In genomic region chr12:6778571-6779550, GRCh38 we compare ENCODE assay signal across 8 cellular contexts. TPM values are rescaled to one million over a fixed set of nuclear protein-coding genes. Genes with fewer than 3 reads are reported as not detected.
DNase-seq lines count a peak whose midpoint lies in the region; ATAC-seq and TF ChIP-seq lines count a peak whose summit lies in the region.

No MANE protein-coding gene starts in this region.

- DNase-seq in Calu3 = peak; percentile 96
- DNase-seq in Kasumi-1 (lab: John Stamatoyannopoulos, UW) = peak; percentile 55 to 67
- DNase-seq in Peyer's patch = peak; percentile 91 to 97 (median 96)
- DNase-seq in activated T-cell treated with anti-CD3 and anti-CD28 coated beads, Interleukin-2, amount 50 U/mL, for 72 hours = peak; percentile 92
- DNase-seq in esophagus squamous epithelium (lab: John Stamatoyannopoulos, UW) = peak; percentile 63
- DNase-seq in myocyte (ENCODE audit: low read depth) = peak; percentile 95
- peak; percentile 79 for DNase-seq in stimulated activated CD8-positive, alpha-beta memory T cell treated with anti-CD3 and anti-CD28 coated beads, Interleukin-7, amount 100 ng/mL, for 24 hours (ENCODE audit: low read depth)

- H3K9me3 ChIP-seq in Peyer's patch (no peaks in the 10 kb centered on the region), esophagus squamous epithelium (no peaks in the 10 kb centered on the region)

- H3K27me3 Mint-ChIP-seq in Calu3 (ENCODE audit: unreplicated experiment) = peaks cover 67% of the 10 kb centered on the region
- no peaks in the 10 kb centered on the region for H3K27me3 Mint-ChIP-seq in activated T-cell treated with anti-CD3 and anti-CD28 coated beads, Interleukin-2, amount 50 U/mL, for 72 hours (ENCODE audit: low read depth)

- BruUV-seq in Calu3 (replicated peaks; lab: Mats Ljungman, UMichigan) = no TSS peak

- ATAC-seq in GM21528 (IDR thresholded peaks at IDR 0.05; ENCODE audit: low FRiP score, unreplicated experiment) = peak; percentile 80
- peak; percentile 77 to 80 for ATAC-seq in activated T-cell treated with anti-CD3 and anti-CD28 coated beads, Interleukin-2, amount 50 U/mL, for 72 hours (replicated peaks in 1 of 2)

- no peak overlapping the region for H3K27ac Mint-ChIP-seq in Calu3 (ENCODE audit: unreplicated experiment)
- H3K27ac Mint-ChIP-seq in activated T-cell treated with anti-CD3 and anti-CD28 coated beads, Interleukin-2, amount 50 U/mL, for 72 hours = peak overlapping the region; percentile 42

- CTCF ChIA-PET in Calu3 (lab: Charles Lee) = interaction anchor here (0.8 to 1.1 kb wide), 4 partner anchors 13 to 79 kb away, joined by 3 to 8 read pairs (median 4); partner anchors contain the start of genes MLF2 and PTMS

- TF ChIP-seq POLR2A in Peyer's patch (IDR thresholded peaks at IDR 0.05) (peak; percentile 24 to 48), esophagus squamous epithelium (IDR thresholded peaks at IDR 0.05) (no peak)

- H3K36me3 Mint-ChIP-seq in Calu3 (ENCODE audit: insufficient read depth, unreplicated experiment) = no peaks in the 10 kb centered on the region
- peaks cover 15 to 22% of the 10 kb centered on the region in 2 donors for H3K36me3 Mint-ChIP-seq in activated T-cell treated with anti-CD3 and anti-CD28 coated beads, Interleukin-2, amount 50 U/mL, for 72 hours (ENCODE audit: insufficient read depth in 2 of 2)

- peak overlapping the region; percentile 27 to 51 (median 43) for H3K4me3 ChIP-seq in Peyer's patch
- H3K4me3 ChIP-seq in esophagus squamous epithelium = peak overlapping the region; percentile 21 to 65 (median 46)

- TF ChIP-seq CTCF in Calu3 (IDR thresholded peaks at IDR 0.05; ENCODE audit: unreplicated experiment) = peak; percentile 91
- peak; percentile 91 to 99 (median 96) for TF ChIP-seq CTCF in Peyer's patch (IDR thresholded peaks at IDR 0.05)
- TF ChIP-seq CTCF in esophagus squamous epithelium (IDR thresholded peaks at IDR 0.05) = peak; percentile 84 to 97 (median 96)

- H3K36me3 ChIP-seq in Peyer's patch (no peaks in the 10 kb centered on the region), esophagus squamous epithelium (no peaks in the 10 kb centered on the region)

- H3K27ac ChIP-seq in Peyer's patch (peak overlapping the region; percentile 40 to 70 (median 60)), esophagus squamous epithelium (peak overlapping the region; percentile 44 to 80 (median 73))

- intact Hi-C loops in Calu3 (cut with micrococcal nuclease; ENCODE audit: unreplicated experiment) (loop anchor here (1.0 to 2.0 kb wide), 2 partner anchors 26 to 44 kb away; partner anchors contain the start of gene MLF2), esophagus squamous epithelium (cut with DNase I) (no loop called here)

- H3K4me1 ChIP-seq in Peyer's patch (peaks cover 0 to 27% (median 6%) of the 10 kb centered on the region in 4 donors), esophagus squamous epithelium (peaks cover 9 to 26% (median 14%) of the 10 kb centered on the region in 3 donors)

- peaks cover 35% of the 10 kb centered on the region for H3K4me1 Mint-ChIP-seq in Calu3 (ENCODE audit: low read depth, unreplicated experiment)
- H3K4me1 Mint-ChIP-seq in activated T-cell treated with anti-CD3 and anti-CD28 coated beads, Interleukin-2, amount 50 U/mL, for 72 hours (ENCODE audit: low read depth) = peaks cover 92% of the 10 kb centered on the region

- peak overlapping the region; percentile 70 for H3K4me3 Mint-ChIP-seq in Calu3 (ENCODE audit: low read depth, unreplicated experiment)
- peak overlapping the region; percentile 74 to 92 for H3K4me3 Mint-ChIP-seq in activated T-cell treated with anti-CD3 and anti-CD28 coated beads, Interleukin-2, amount 50 U/mL, for 72 hours

- H3K27me3 ChIP-seq in Peyer's patch (no peaks in the 10 kb centered on the region), esophagus squamous epithelium (peaks cover 0 to 3% (median 0%) of the 10 kb centered on the region in 4 donors)

- WGBS in esophagus squamous epithelium, 2 donors = 3 to 8% methylated on average over 19 to 27 of the region's 35 CpGs

- H3K9me3 Mint-ChIP-seq in Calu3 (ENCODE audit: low read depth, unreplicated experiment) = no peaks in the 10 kb centered on the region
- no peaks in the 10 kb centered on the region for H3K9me3 Mint-ChIP-seq in activated T-cell treated with anti-CD3 and anti-CD28 coated beads, Interleukin-2, amount 50 U/mL, for 72 hours

RNA-seq across cellular contexts. Expression of gene LAG3, which starts 6.5 kb away (rescaled TPM):
- total RNA-seq in Calu3 (2022) (0.34 TPM in 1 of 2 replicates, not detected in the other), Peyer's patch (1 to 10 TPM in 3 of 4 donors, not detected in 1; 1.3 to 3.0 (median 1.6) TPM), esophagus squamous epithelium (under 1 TPM in 3 of 4 donors, not detected in 1; 0.35 to 0.76 (median 0.50) TPM), myocyte (0.57 TPM in 1 of 2 replicates, not detected in the other)
- total RNA-seq in activated T-cell treated with anti-CD3 and anti-CD28 coated beads, Interleukin-2, amount 50 U/mL, for 72 hours = 100 to 1,000 TPM; 117 to 188 TPM
- 0.23 TPM for polyA plus RNA-seq in myocyte (2012)

RNA-seq across cellular contexts. Expression of gene CD4, which starts 10.5 kb away (rescaled TPM):
- total RNA-seq in Calu3 (2022) (not detected in 2 replicates), Peyer's patch (1 to 10 TPM; 2.1 to 9.1 (median 4.0) TPM), esophagus squamous epithelium (10 to 100 TPM in 1 of 4 donors, 1 to 10 TPM in 3; 1.2 to 11.8 (median 5.0) TPM), myocyte (not detected in 2 replicates)
- 100 to 1,000 TPM; 126 to 141 TPM for total RNA-seq in activated T-cell treated with anti-CD3 and anti-CD28 coated beads, Interleukin-2, amount 50 U/mL, for 72 hours
- polyA plus RNA-seq in myocyte (2012) = 0.95 TPM

RNA-seq across cellular contexts. Expression of gene PTMS, which starts 12.7 kb away (rescaled TPM):
- total RNA-seq in Calu3 (2022) (53.5 and 62.9 TPM in 2 replicates), Peyer's patch (10 to 100 TPM; 44.2 to 87.5 (median 53.0) TPM), esophagus squamous epithelium (100 to 1,000 TPM in 3 of 4 donors, 10 to 100 TPM in 1; 78.2 to 149 (median 123) TPM), myocyte (140 and 148 TPM in 2 replicates)
- total RNA-seq in activated T-cell treated with anti-CD3 and anti-CD28 coated beads, Interleukin-2, amount 50 U/mL, for 72 hours = 100 to 1,000 TPM; 119 to 154 TPM
- 503 TPM for polyA plus RNA-seq in myocyte (2012)

RNA-seq across cellular contexts. Expression of gene MLF2, which starts 25.9 kb away (rescaled TPM):
- total RNA-seq in Calu3 (2022) (176 and 183 TPM in 2 replicates), Peyer's patch (100 to 1,000 TPM in 3 of 4 donors, 10 to 100 TPM in 1; 94.9 to 212 (median 182) TPM), esophagus squamous epithelium (100 to 1,000 TPM; 158 to 170 (median 162) TPM), myocyte (243 and 270 TPM in 2 replicates)
- total RNA-seq in activated T-cell treated with anti-CD3 and anti-CD28 coated beads, Interleukin-2, amount 50 U/mL, for 72 hours = 100 to 1,000 TPM; 122 to 134 TPM
- 247 TPM for polyA plus RNA-seq in myocyte (2012)

RNA-seq across cellular contexts. Expression of gene GPR162, which starts 42.8 kb away (rescaled TPM):
- total RNA-seq in Calu3 (2022) (not detected in 2 replicates), Peyer's patch (10 to 100 TPM in 1 of 4 donors, 1 to 10 TPM in 2, not detected in 1; 2.5 to 11.6 (median 4.1) TPM), esophagus squamous epithelium (1 to 10 TPM in 3 of 4 donors, not detected in 1; 1.3 to 2.3 (median 1.5) TPM), myocyte (2.5 and 4.6 TPM in 2 replicates)
- total RNA-seq in activated T-cell treated with anti-CD3 and anti-CD28 coated beads, Interleukin-2, amount 50 U/mL, for 72 hours = under 1 TPM; 0.72 to 0.93 TPM
- 1.3 TPM for polyA plus RNA-seq in myocyte (2012)

Comparison
In these comparisons a context has a peak if more than half of its experiments do, and no peak if none do; other contexts are left out.
1. Peak in every context shown above with its lines: DNase-seq, ATAC-seq, H3K4me3 ChIP-seq and H3K27ac ChIP-seq.
2. POLR2A ChIP-seq: peak in Peyer's patch (2 of 2); none in esophagus squamous epithelium (0 of 4).
3. RNA of gene LAG3, which starts 6.5 kb away (total RNA-seq): 117 to 188 TPM in activated T-cell treated with anti-CD3 and anti-CD28 coated beads, Interleukin-2, amount 50 U/mL, for 72 hours; 1.3 to 3.0 TPM in Peyer's patch, 0.35 to 0.76 TPM in esophagus squamous epithelium, 0.34 TPM in Calu3 and 0.57 TPM in myocyte; every median in the first group is over 10 times any median in the second.
4. RNA of gene CD4, which starts 10.5 kb away (total RNA-seq): 126 to 141 TPM in activated T-cell treated with anti-CD3 and anti-CD28 coated beads, Interleukin-2, amount 50 U/mL, for 72 hours; 1.2 to 11.8 TPM in esophagus squamous epithelium, 2.1 to 9.1 TPM in Peyer's patch, not detected in myocyte and not detected in Calu3; every median in the first group is over 4 times any median in the second.